ENCODE assay signal across 9 cellular contexts in genomic region chr6:36544228-36544627, GRCh38. TPM values are rescaled to one million over a fixed set of nuclear protein-coding genes. Genes with fewer than 3 reads are reported as not detected.
DNase-seq lines count a peak whose midpoint lies in the region; TF ChIP-seq lines count a peak whose summit lies in the region.
"Had no signal": no experiment of that assay in that cellular context is flagged by ENCODE, and none has a peak within 500 bp of the region (broad histone marks: within the 10 kb centered on the region; RNA-seq: fewer than 3 reads in every experiment).

No MANE protein-coding gene starts in this region.

- H3K9ac ChIP-seq in SK-N-MC (ENCODE audit: insufficient read length) = peak overlapping the region; percentile 23

- H3K36me3 ChIP-seq in SK-N-MC (ENCODE audit: insufficient read depth, low read length) = peaks cover 18% of the 10 kb centered on the region

- no peak for TF ChIP-seq CTCF in coronary artery (IDR thresholded peaks at IDR 0.05)

- H3K9me3 ChIP-seq in SK-N-MC (ENCODE audit: low read depth, low read length) = no peaks in the 10 kb centered on the region

- peak; percentile 52 for DNase-seq in GM04504 (ENCODE audit: low read depth)
- DNase-seq in SK-N-MC (ENCODE audit: low read depth, low spot score) = no peak
- DNase-seq in coronary artery (ENCODE audit: low spot score) = no peak
- peak; percentile 13 for DNase-seq in stimulated activated CD4-positive, alpha-beta T cell treated with anti-CD3 and anti-CD28 coated beads, Interleukin-1b, Interleukin-23, amount 100 ng/mL, for 48 hours
- no peak for DNase-seq in NCI-H146 (lab: John Stamatoyannopoulos, UW)
- no peak for DNase-seq in NCI-H524 (lab: John Stamatoyannopoulos, UW)
- no peak for DNase-seq in NCI-H1694 (lab: John Stamatoyannopoulos, UW)
- no peak for DNase-seq in cerebellum (ENCODE audit: low spot score)

- no peak overlapping the region for H3K27ac ChIP-seq in SK-N-MC
- peak overlapping the region in 1 of 2 donors; percentile 43 for H3K27ac ChIP-seq in coronary artery

- 0 out of 2 replicates have a peak overlapping the region, but pooled peaks have one; percentile 17 for H3K4me3 ChIP-seq in SK-N-MC
- H3K4me3 ChIP-seq in coronary artery = peak overlapping the region; percentile 49
- H3K4me3 ChIP-seq: lung had no signal

RNA-seq across cellular contexts. Expression of gene STK38, which starts 3.1 kb away (rescaled TPM):
- 19.1 TPM for total RNA-seq in cerebellum

RNA-seq across cellular contexts. Expression of gene SRSF3, which starts 49.9 kb away (rescaled TPM):
- 169 TPM for total RNA-seq in cerebellum

Comparison
In these comparisons a context has a peak if more than half of its experiments do, and no peak if none do; other contexts are left out.
1. DNase-seq: peak in GM04504 (single experiment) and stimulated activated CD4-positive, alpha-beta T cell treated with anti-CD3 and anti-CD28 coated beads, Interleukin-1b, Interleukin-23, amount 100 ng/mL, for 48 hours (single experiment); none in SK-N-MC (single experiment), coronary artery (single experiment), NCI-H146 (single experiment), NCI-H524 (0 of 2), NCI-H1694 (single experiment) and cerebellum (single experiment).